In the genomic region with DNA sequence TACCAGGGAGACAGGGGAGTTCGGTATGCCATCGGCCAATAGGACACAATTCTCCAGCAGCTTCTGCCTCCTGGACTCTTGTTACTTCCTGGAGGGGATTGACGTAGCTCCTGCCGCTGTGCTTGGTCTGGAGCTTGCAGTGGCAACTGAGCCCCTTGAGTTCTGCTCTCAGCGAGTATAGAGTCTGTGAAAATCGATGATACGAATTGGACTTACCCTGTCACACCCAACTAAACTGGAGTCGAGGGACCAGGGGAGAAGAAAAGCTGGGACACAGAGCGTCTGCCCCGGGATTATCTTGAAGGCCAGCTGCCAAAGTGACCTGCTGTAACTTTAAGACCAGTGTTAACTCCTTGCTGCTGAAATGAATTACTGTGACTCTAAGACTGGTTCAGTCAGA, we compare ENCODE assay signal across 12 cellular contexts. TPM values are rescaled to one million over a fixed set of nuclear protein-coding genes. Genes with fewer than 3 reads are reported as not detected.
DNase-seq lines count a peak whose midpoint lies in the region; ATAC-seq and TF ChIP-seq lines count a peak whose summit lies in the region.
"Had no signal": no experiment of that assay in that cellular context is flagged by ENCODE, and none has a peak within 500 bp of the region (broad histone marks: within the 10 kb centered on the region; RNA-seq: fewer than 3 reads in every experiment).

No MANE protein-coding gene starts in this region.

- intact Hi-C loops in IMR-90 (cut with micrococcal nuclease): no loop called here
- intact Hi-C loops in psoas muscle (cut with DNase I): no loop called here

- no peaks in the 10 kb centered on the region for H3K9me2 ChIP-seq in hepatocyte (replicated peaks; ENCODE audit: insufficient read depth)

- in situ Hi-C loops in IMR-90 (cut with MboI; ENCODE audit: low sequenced_read_pairs) (no loop called here), astrocyte of the spinal cord (cut with HindIII; ENCODE audit: low sequenced_read_pairs) (no loop called here)

- H3K9me3 ChIP-seq in IMR-90 (ENCODE audit: control insufficient read depth, insufficient read depth, low read length) (peaks cover 7% of the 10 kb centered on the region), hepatocyte (ENCODE audit: low read depth) (no peaks in the 10 kb centered on the region), psoas muscle (peaks cover 11% of the 10 kb centered on the region)

- H2AK9ac ChIP-seq in IMR-90 (replicated peaks; ENCODE audit: low read depth, low read length, poor library complexity): no peak overlapping the region

- no peak overlapping the region for H4K5ac ChIP-seq in IMR-90 (ENCODE audit: low read depth, low read length)

- H3K9me1 ChIP-seq in IMR-90 (ENCODE audit: insufficient read depth, low read length): peaks cover 10% of the 10 kb centered on the region

- no peak overlapping the region for H3K18ac ChIP-seq in IMR-90 (ENCODE audit: low read depth, low read length)

- no peak overlapping the region for H2BK20ac ChIP-seq in IMR-90 (ENCODE audit: low read depth, low read length)

- peaks cover 1% of the 10 kb centered on the region for H3K36me3 ChIP-seq in IMR-90 (ENCODE audit: control insufficient read depth, insufficient read depth, low read length)
- H3K36me3 ChIP-seq in hepatocyte (replicated peaks; ENCODE audit: insufficient read depth, low read depth): no peaks in the 10 kb centered on the region
- H3K36me3 ChIP-seq in psoas muscle (ENCODE audit: insufficient read depth in 1 of 2, low read depth in 1 of 2): peaks cover 0 to 3% of the 10 kb centered on the region in 2 donors
- H3K36me3 ChIP-seq: HAP-1 had no signal

- no peak overlapping the region for H3K9ac ChIP-seq in IMR-90 (ENCODE audit: low read depth, low read length)

- peaks cover 31 to 86% of the 10 kb centered on the region in 2 experiments for H3K79me1 ChIP-seq in IMR-90 (ENCODE audit: low read depth in 1 of 2, low read length in 2 of 2)

- H3K23ac ChIP-seq in IMR-90 (ENCODE audit: low read depth, low read length): peak overlapping the region; percentile 23; the same call in 1 of the 2 replicates

- TF ChIP-seq CTCF in IMR-90 (conservative IDR thresholded peaks at IDR 0.05; ENCODE audit: low read depth, low read length) (no peak), astrocyte of the spinal cord (IDR thresholded peaks at IDR 0.05; ENCODE audit: low read depth, low read length) (no peak), hepatocyte (IDR thresholded peaks at IDR 0.05; ENCODE audit: poor library complexity) (no peak), psoas muscle (IDR thresholded peaks at IDR 0.05) (no peak)

- peaks cover 17% of the 10 kb centered on the region for H3K4me1 ChIP-seq in IMR-90 (ENCODE audit: control insufficient read depth, insufficient read depth, low read length)
- peaks cover 44% of the 10 kb centered on the region for H3K4me1 ChIP-seq in hepatocyte (ENCODE audit: insufficient read depth)
- H3K4me1 ChIP-seq in psoas muscle: peaks cover 78% of the 10 kb centered on the region

- no peak overlapping the region for H4K8ac ChIP-seq in IMR-90 (ENCODE audit: low read depth in 2 of 2, low read length in 2 of 2)

- no peak for ATAC-seq in IMR-90 (ENCODE audit: low read depth)
- peak; percentile 40 to 69 (median 47) for ATAC-seq in psoas muscle
- ATAC-seq in GM21786 (IDR thresholded peaks at IDR 0.05; ENCODE audit: unreplicated experiment): no peak
- ATAC-seq: activated T-cell treated with anti-CD3 and anti-CD28 coated beads, Interleukin-2, amount 50 U/mL, for 4 hours had no signal

- CTCF ChIA-PET in IMR-90 (lab: Yijun Ruan, JAX): interaction anchor here (0.6 kb wide), 2 partner anchors 17 to 30 kb away, joined by 4 to 6 read pairs; no protein-coding TSS in a partner anchor

- POLR2A ChIA-PET in IMR-90 (lab: Charles Lee; ENCODE audit: unreplicated experiment): no interaction called here

- TF ChIP-seq RAD21 in IMR-90 (IDR thresholded peaks at IDR 0.05; ENCODE audit: low read length): no peak

- H3K4me3 ChIP-seq in IMR-90 (ENCODE audit: insufficient read depth, low read depth, low read length): no peak overlapping the region
- no peak overlapping the region for H3K4me3 ChIP-seq in astrocyte of the spinal cord (ENCODE audit: low read depth, low read length)
- no peak overlapping the region for H3K4me3 ChIP-seq in hepatocyte
- H3K4me3 ChIP-seq in psoas muscle: peak overlapping the region; percentile 50
- H3K4me3 ChIP-seq: BLaER1 treated with 17β-estradiol and CSF1 and Interleukin-3, amounts not matched to agents 10 nM and 100 nM; HAP-1 had no signal

- no peak overlapping the region for H4K91ac ChIP-seq in IMR-90 (ENCODE audit: insufficient read depth, low read depth, low read length)

- H3K27ac ChIP-seq in IMR-90 (ENCODE audit: insufficient read depth, low read length): no peak overlapping the region
- peak overlapping the region; percentile 51 for H3K27ac ChIP-seq in hepatocyte
- H3K27ac ChIP-seq in psoas muscle: peak overlapping the region; percentile 84
- H3K27ac ChIP-seq: BLaER1 treated with 17β-estradiol and CSF1 and Interleukin-3, amounts not matched to agents 10 nM and 100 nM had no signal

- BruUV-seq in IMR-90 (replicated peaks; lab: Mats Ljungman, UMichigan): no TSS peak

- no peak overlapping the region for H2BK120ac ChIP-seq in IMR-90 (ENCODE audit: low read depth, low read length)

- H3K14ac ChIP-seq in IMR-90 (replicated peaks; ENCODE audit: low read depth, low read length): no peak overlapping the region

- peak overlapping the region; percentile 4; the same call in 1 of the 2 replicates for H3K4me2 ChIP-seq in IMR-90 (ENCODE audit: low read depth, low read length)
- H3K4me2 ChIP-seq in hepatocyte: peak overlapping the region; percentile 40

- DNase-seq in IMR-90 (peak; percentile 19), astrocyte of the spinal cord (ENCODE audit: low read depth, low spot score) (peak; percentile 20), hepatocyte (ENCODE audit: low spot score) (no peak), psoas muscle (no peak), OCI-M2 (lab: John Stamatoyannopoulos, UW; ENCODE audit: unreplicated experiment) (no peak), OCI-M1 (lab: John Stamatoyannopoulos, UW) (no peak), MV-4-11 (lab: John Stamatoyannopoulos, UW) (no peak)
- DNase-seq: activated T-cell treated with anti-CD3 and anti-CD28 coated beads, Interleukin-2, amount 50 U/mL, for 4 hours; cortex of kidney had no signal

- no peak overlapping the region for H2BK5ac ChIP-seq in IMR-90 (ENCODE audit: low read depth, low read length, poor library complexity, severe bottlenecking)

- H3K79me2 ChIP-seq in hepatocyte: peaks cover 74% of the 10 kb centered on the region

- peaks cover 69% of the 10 kb centered on the region for H4K20me1 ChIP-seq in IMR-90 (ENCODE audit: insufficient read depth, low read length)
- H4K20me1 ChIP-seq in hepatocyte (ENCODE audit: insufficient read depth, poor library complexity, severe bottlenecking): no peaks in the 10 kb centered on the region

- WGBS in IMR-90 (ENCODE audit: extremely low coverage in 2 of 2, insufficient read length in 1 of 2), 2 experiments: no CpG with 5 or more reads among the region's 10 CpGs
- 44% methylated on average over 10 of the region's 10 CpGs for WGBS in hepatocyte (ENCODE audit: low lambda C conversion rate, missing lambda C conversion rate)
- WGBS in psoas muscle, 3 donors: 2 to 17% (median 8%) methylated on average over 10 of the region's 10 CpGs

- TF ChIP-seq POLR2A in IMR-90 (IDR thresholded peaks at IDR 0.05; ENCODE audit: low read depth, low read length): no peak

- no peak overlapping the region for H2BK15ac ChIP-seq in IMR-90 (ENCODE audit: low read depth, low read length)

- H3K27me3 ChIP-seq in IMR-90 (ENCODE audit: control insufficient read depth, insufficient read depth, low read length): no peaks in the 10 kb centered on the region
- no peaks in the 10 kb centered on the region for H3K27me3 ChIP-seq in hepatocyte
- no peaks in the 10 kb centered on the region for H3K27me3 ChIP-seq in psoas muscle (ENCODE audit: insufficient read depth in 3 of 3, low read length in 2 of 3)
- H3K27me3 ChIP-seq: BLaER1 treated with 17β-estradiol and CSF1 and Interleukin-3, amounts not matched to agents 10 nM and 100 nM had no signal

- dilution Hi-C loops in IMR-90 (cut with HindIII; ENCODE audit: low sequenced_read_pairs, unreplicated experiment): no loop called here

- H2AFZ ChIP-seq in IMR-90 (replicated peaks; ENCODE audit: low read length, poor library complexity): no peak overlapping the region
- H2AFZ ChIP-seq in hepatocyte: no peak overlapping the region

- no peak overlapping the region for H3K4ac ChIP-seq in IMR-90 (ENCODE audit: low read depth, low read length)

- no peak overlapping the region for H3K56ac ChIP-seq in IMR-90 (ENCODE audit: extremely low read depth, insufficient read depth, low read length)

- no peak overlapping the region for H2AK5ac ChIP-seq in IMR-90 (ENCODE audit: low read depth, low read length)

TF ChIP-seq in IMR-90, 13 proteins besides CTCF, POLR2A, EP300 and RAD21 (continues in another document):
- TF ChIP-seq MAFK (IDR thresholded peaks at IDR 0.05; ENCODE audit: low read depth, low read length) (no peak), USF2 (IDR thresholded peaks at IDR 0.05; ENCODE audit: low read depth, low read length) (no peak), SMC3 (IDR thresholded peaks at IDR 0.05; ENCODE audit: low read depth, low read length) (no peak), BHLHE40 (IDR thresholded peaks at IDR 0.05; ENCODE audit: low read depth, low read length) (no peak)
- TF ChIP-seq, protein P1, sequence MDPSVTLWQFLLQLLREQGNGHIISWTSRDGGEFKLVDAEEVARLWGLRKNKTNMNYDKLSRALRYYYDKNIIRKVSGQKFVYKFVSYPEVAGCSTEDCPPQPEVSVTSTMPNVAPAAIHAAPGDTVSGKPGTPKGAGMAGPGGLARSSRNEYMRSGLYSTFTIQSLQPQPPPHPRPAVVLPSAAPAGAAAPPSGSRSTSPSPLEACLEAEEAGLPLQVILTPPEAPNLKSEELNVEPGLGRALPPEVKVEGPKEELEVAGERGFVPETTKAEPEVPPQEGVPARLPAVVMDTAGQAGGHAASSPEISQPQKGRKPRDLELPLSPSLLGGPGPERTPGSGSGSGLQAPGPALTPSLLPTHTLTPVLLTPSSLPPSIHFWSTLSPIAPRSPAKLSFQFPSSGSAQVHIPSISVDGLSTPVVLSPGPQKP (IDR thresholded peaks at IDR 0.05; ENCODE audit: borderline replicate concordance, low read depth, low read length): no peak

RNA-seq across cellular contexts. Expression of gene SEC14L1, which starts 22.2 kb away (rescaled TPM):
- 24.9 and 27.8 TPM in 2 replicates for total RNA-seq in IMR-90 (2012; rRNA removed)
- 32.5 and 35.8 TPM in 2 replicates for polyA plus RNA-seq in IMR-90 (2012; rRNA removed)
- 19.2 and 30.0 TPM in 2 replicates for polyA plus RNA-seq in IMR-90 (2012; cell fraction: cytosol; rRNA removed)
- polyA plus RNA-seq in IMR-90 (2012; cell fraction: nucleus; rRNA removed; ENCODE audit: low replicate concordance): 40.3 and 52.3 TPM in 2 replicates
- 35.3 and 52.9 TPM in 2 replicates for total RNA-seq in hepatocyte
- polyA plus RNA-seq in hepatocyte: 70.8 and 71.4 TPM in 2 replicates
- total RNA-seq in psoas muscle: 10 to 100 TPM; 68.7 to 98.9 (median 73.0) TPM
- 10 to 100 TPM; 38.6 to 84.2 (median 43.2) TPM for polyA plus RNA-seq in psoas muscle

Comparison
In these comparisons a context has a peak if more than half of its experiments do, and no peak if none do; other contexts are left out.
1. ATAC-seq: peak in psoas muscle (4 of 4); none in IMR-90 (single experiment) and GM21786 (single experiment).
2. DNase-seq: peak in IMR-90 (single experiment) and astrocyte of the spinal cord (single experiment); none in hepatocyte (single experiment), psoas muscle (0 of 2), OCI-M2 (single experiment), OCI-M1 (single experiment) and MV-4-11 (single experiment).